Comparison of ENCODE assay signal across 34 cellular contexts in the genomic region with DNA sequence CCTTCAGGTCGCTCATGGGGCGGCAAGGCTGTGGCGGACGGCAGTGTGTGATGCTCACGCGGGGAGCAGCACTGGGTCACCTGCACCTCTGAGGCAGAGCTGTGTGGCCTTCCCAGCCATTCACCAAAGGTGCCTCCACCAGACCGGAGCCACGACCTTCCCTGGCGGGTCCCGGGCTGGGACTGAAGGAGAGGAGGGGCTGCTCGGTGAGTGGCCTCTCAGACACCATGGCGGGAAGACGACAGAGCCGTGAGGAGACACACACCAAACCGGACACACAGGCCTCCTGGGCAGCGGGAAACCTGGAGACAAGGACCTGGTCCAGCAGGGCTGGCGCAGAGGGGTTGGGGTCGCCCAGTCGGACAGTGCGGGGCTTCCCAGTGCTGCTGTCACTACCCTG. TPM values are rescaled to one million over a fixed set of nuclear protein-coding genes. Genes with fewer than 3 reads are reported as not detected.
"Had no signal": no experiment of that assay in that cellular context is flagged by ENCODE, and none has a peak within 500 bp of the region (broad histone marks: within the 10 kb centered on the region; RNA-seq: fewer than 3 reads in every experiment).

No MANE protein-coding gene starts in this region.

- ATAC-seq: activated CD8-positive, alpha-beta T cell treated with anti-CD3 and anti-CD28 coated beads for 36 hours; activated naive CD4-positive, alpha-beta T cell treated with anti-CD3 and anti-CD28 coated beads, Interleukin-2, amount 50 U/mL, for 72 hours; activated T-cell treated with anti-CD3 and anti-CD28 coated beads, Interleukin-2, amount 50 U/mL, for 4 hours; activated T-cell treated with anti-CD3 and anti-CD28 coated beads, Interleukin-2, amount 50 U/mL, for 72 hours; activated T-helper 17 cell treated with anti-CD3 and anti-CD28 coated beads, Interleukin-2, amount 50 U/mL, for 72 hours had no signal

- H3K27me3 ChIP-seq: adrenal gland, cardiac muscle cell had no signal

- H3K36me3 ChIP-seq: adrenal gland, cardiac muscle cell had no signal

- H3K4me1 ChIP-seq: adrenal gland had no signal

- H3K9me3 ChIP-seq: adrenal gland had no signal

- DNase-seq: activated B cell treated with CpG ODN at 0.5 μM for 24 hours; activated CD4-positive, alpha-beta memory T cell treated with anti-CD3 and anti-CD28 coated beads for 36 hours; activated CD4-positive, alpha-beta T cell treated with anti-CD3 and anti-CD28 coated beads for 4 hours; activated CD4-positive, alpha-beta T cell treated with anti-CD3 and anti-CD28 coated beads, Interleukin-2, amount 10 ng/mL, durations not matched to agents 24 days and 14 days; activated CD4-positive, alpha-beta T cell treated with anti-CD3 and anti-CD28 coated beads, Interleukin-2, amount 50 U/mL, for 1 hour; activated CD4-positive, alpha-beta T cell treated with anti-CD3 and anti-CD28 coated beads, Interleukin-2, amount 50 U/mL, for 4 hours; activated CD4-positive, CD25-positive, alpha-beta regulatory T cell treated with anti-CD3 and anti-CD28 coated beads, Interleukin-2, amount 50 U/mL, for 72 hours; activated CD8-positive, alpha-beta memory T cell treated with anti-CD3 and anti-CD28 coated beads, Interleukin-2, amount 50 U/mL, for 4 hours; activated CD8-positive, alpha-beta T cell treated with anti-CD3 and anti-CD28 coated beads for 36 hours; activated effector memory CD4-positive, alpha-beta T cell treated with anti-CD3 and anti-CD28 coated beads, Interleukin-2, amount 50 U/mL, for 16 hours; activated gamma-delta T cell treated with Interleukin-2 at 50 U/mL for 16 hours; activated naive CD4-positive, alpha-beta T cell; activated naive CD4-positive, alpha-beta T cell treated with anti-CD3 and anti-CD28 coated beads for 36 hours; activated naive CD4-positive, alpha-beta T cell treated with anti-CD3 and anti-CD28 coated beads, Interleukin-2, amount 50 U/mL, for 16 hours; activated naive CD8-positive, alpha-beta T cell treated with anti-CD3 and anti-CD28 coated beads for 36 hours; activated T-cell treated with anti-CD3 and anti-CD28 coated beads for 4 hours; activated T-cell treated with anti-CD3 and anti-CD28 coated beads, Interleukin-2, amount 50 U/mL, for 1 hour; activated T-cell treated with anti-CD3 and anti-CD28 coated beads, Interleukin-2, amount 50 U/mL, for 4 hours; activated T-cell treated with anti-CD3 and anti-CD28 coated beads, Interleukin-2, amount 50 U/mL, for 72 hours; adrenal gland; amniotic stem cell; aorta; caudate nucleus; cerebellar nuclear complex; T-helper 2 cell; T-helper 9 cell had no signal

- H3K4me3 ChIP-seq: adrenal gland, cardiac muscle cell had no signal

- FAIRE-seq: astrocyte, bronchial epithelial cell, TTC549 had no signal

- H3K27ac ChIP-seq: adrenal gland, cardiac muscle cell, VCaP had no signal

RNA-seq across cellular contexts. Expression of a gene that starts 7.5 kb away (rescaled TPM):
- total RNA-seq: activated T-helper 1 cell treated with anti-CD3 and anti-CD28 coated beads, Interleukin-12 subunit alpha, Interleukin-12 subunit beta, Interleukin-2, Interleukin-4 antibody, amounts not matched to agents 30 ng/mL and 10 ng/mL and 1 ng/mL, durations not matched to agents 14 hours and 24 hours and 36 hours had no signal
